18 cellular contexts compared by ENCODE assay signal in the genomic region with DNA sequence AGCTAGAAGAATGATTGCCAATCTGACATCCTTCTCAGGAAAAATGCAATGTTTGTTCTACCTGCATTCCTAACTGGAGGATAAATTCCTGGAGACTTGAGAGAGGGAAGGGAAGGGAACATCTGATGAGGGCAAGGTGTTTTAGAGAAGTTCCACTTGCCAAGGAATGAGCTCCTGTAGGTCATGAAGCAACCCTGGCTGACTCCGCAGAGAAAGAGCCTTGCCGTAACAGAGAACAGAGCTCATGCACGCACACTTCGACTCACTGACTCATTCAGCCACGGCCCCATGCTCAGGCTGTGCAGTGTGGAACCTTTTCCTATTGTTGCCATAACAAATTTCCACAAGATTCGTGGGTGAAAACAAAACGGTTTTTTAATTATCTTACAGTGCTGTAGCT. TPM values are rescaled to one million over a fixed set of nuclear protein-coding genes. Genes with fewer than 3 reads are reported as not detected.
"Had no signal": no experiment of that assay in that cellular context is flagged by ENCODE, and none has a peak within 500 bp of the region (broad histone marks: within the 10 kb centered on the region; RNA-seq: fewer than 3 reads in every experiment).

No MANE protein-coding gene starts in this region.

RNA-seq across cellular contexts. Expression of a gene that starts 9.3 kb away (rescaled TPM):
- total RNA-seq: left colon, left ventricle myocardium inferior, lower leg skin, mucosa of descending colon, myocyte, osteoblast, psoas muscle, sigmoid colon, subcutaneous adipose tissue, thoracic aorta, ureter, uterus had no signal
- polyA plus RNA-seq: naive thymus-derived CD4-positive, alpha-beta T cell; neural cell had no signal

RNA-seq across cellular contexts. Expression of a gene that starts 24.5 kb away (rescaled TPM):
- total RNA-seq: left ventricle myocardium inferior, lower leg skin, myocyte, osteoblast, psoas muscle, sigmoid colon, uterus had no signal
- polyA plus RNA-seq: naive thymus-derived CD4-positive, alpha-beta T cell; neural cell had no signal

RNA-seq across cellular contexts. Expression of a gene that starts 37.4 kb away (rescaled TPM):
- total RNA-seq: left colon, left ventricle myocardium inferior, lower leg skin, mucosa of descending colon, myocyte, osteoblast, posterior vena cava, psoas muscle, sigmoid colon, subcutaneous adipose tissue, suprapubic skin, thoracic aorta, ureter had no signal
- polyA plus RNA-seq: neural cell, small intestine had no signal

RNA-seq across cellular contexts. Expression of a gene that starts 40.6 kb away (rescaled TPM):
- total RNA-seq: left colon, left ventricle myocardium inferior, lower leg skin, mucosa of descending colon, myocyte, osteoblast, posterior vena cava, psoas muscle, sigmoid colon, subcutaneous adipose tissue, suprapubic skin, thoracic aorta, ureter, uterus had no signal
- polyA plus RNA-seq: neural cell, psoas muscle, small intestine had no signal

RNA-seq across cellular contexts. Expression of a gene that starts 53.6 kb away (rescaled TPM):
- total RNA-seq: kidney, left colon, left ventricle myocardium inferior, lower leg skin, mucosa of descending colon, myocyte, osteoblast, posterior vena cava, sigmoid colon, subcutaneous adipose tissue, suprapubic skin, thoracic aorta, ureter, uterus had no signal
- polyA plus RNA-seq: neural cell had no signal
